Comparison of ENCODE assay signal across 15 cellular contexts in the genomic region with DNA sequence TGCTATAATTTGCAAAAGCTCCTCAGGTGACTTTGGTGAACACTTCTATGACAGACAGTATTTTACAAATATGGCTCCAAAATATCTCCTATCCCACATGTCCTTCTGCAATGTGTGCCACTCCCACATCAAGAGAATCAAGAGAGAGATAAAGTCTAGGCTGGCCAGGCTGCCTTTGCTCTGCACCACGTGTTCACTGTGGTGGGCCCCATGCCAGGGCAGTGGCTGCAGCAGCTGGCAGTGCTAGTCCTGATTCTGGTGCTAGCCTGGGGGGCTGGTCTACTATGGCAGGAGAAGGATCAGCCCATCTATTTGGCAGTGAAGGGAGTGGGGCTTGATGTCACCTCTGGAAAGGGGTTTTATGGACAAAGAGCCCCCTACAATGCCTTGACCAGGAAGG.
"Had no signal": no experiment of that assay in that cellular context is flagged by ENCODE, and none has a peak within 500 bp of the region (broad histone marks: within the 10 kb centered on the region; RNA-seq: fewer than 3 reads in every experiment).

No MANE protein-coding gene starts in this region.

- H3K4me1 ChIP-seq: heart right ventricle, left lung had no signal

- H3K27ac ChIP-seq: cardiac muscle cell, heart right ventricle, left lung had no signal

- H3K4me3 ChIP-seq: cardiac muscle cell, heart right ventricle, left lung had no signal

- DNase-seq: activated CD4-positive, alpha-beta T cell treated with anti-CD3 and anti-CD28 coated beads, Interleukin-2, amount 10 ng/mL, durations not matched to agents 24 days and 14 days; activated naive CD4-positive, alpha-beta T cell treated with anti-CD3 and anti-CD28 coated beads for 36 hours; activated T-cell treated with anti-CD3 and anti-CD28 coated beads for 4 hours; foreskin melanocyte; left lung; SW 1271; trophoblast cell had no signal

- H3K9me3 Mint-ChIP-seq: memory B cell had no signal

- H3K27me3 ChIP-seq: cardiac muscle cell, heart right ventricle, left lung had no signal

- H3K4me3 Mint-ChIP-seq: activated CD4-positive, alpha-beta T cell treated with anti-CD3 and anti-CD28 coated beads, Interleukin-2, amount 10 ng/mL, durations not matched to agents 24 days and 14 days; activated naive CD4-positive, alpha-beta T cell treated with anti-CD3 and anti-CD28 coated beads for 36 hours; activated T-helper 17 cell treated with anti-CD3 and anti-CD28 coated beads, Interleukin-2, amount 50 U/mL, for 72 hours; memory B cell; nephron; WTC11 had no signal

- FAIRE-seq: astrocyte, islet of Langerhans had no signal

- ATAC-seq: activated T-helper 17 cell treated with anti-CD3 and anti-CD28 coated beads, Interleukin-2, amount 50 U/mL, for 72 hours; heart right ventricle; left lung; WTC11 had no signal

- H3K4me1 Mint-ChIP-seq: activated T-helper 17 cell treated with anti-CD3 and anti-CD28 coated beads, Interleukin-2, amount 50 U/mL, for 72 hours; nephron; WTC11 had no signal

- H3K27me3 Mint-ChIP-seq: activated T-helper 17 cell treated with anti-CD3 and anti-CD28 coated beads, Interleukin-2, amount 50 U/mL, for 72 hours; memory B cell had no signal

- H3K27ac Mint-ChIP-seq: activated CD4-positive, alpha-beta T cell treated with anti-CD3 and anti-CD28 coated beads, Interleukin-2, amount 10 ng/mL, durations not matched to agents 24 days and 14 days; activated naive CD4-positive, alpha-beta T cell treated with anti-CD3 and anti-CD28 coated beads for 36 hours; activated T-helper 17 cell treated with anti-CD3 and anti-CD28 coated beads, Interleukin-2, amount 50 U/mL, for 72 hours; memory B cell; nephron; WTC11 had no signal

- H3K36me3 ChIP-seq: cardiac muscle cell, heart right ventricle, left lung had no signal
